20 cellular contexts compared by ENCODE assay signal in genomic region chr1:246254854-246255253, GRCh38.
"Had no signal": no experiment of that assay in that cellular context is flagged by ENCODE, and none has a peak within 500 bp of the region (broad histone marks: within the 10 kb centered on the region; RNA-seq: fewer than 3 reads in every experiment).

No MANE protein-coding gene starts in this region.

- FAIRE-seq: endothelial cell of umbilical vein had no signal

- DNase-seq: activated CD4-positive, alpha-beta T cell treated with anti-CD3 and anti-CD28 coated beads for 36 hours; activated CD4-positive, alpha-beta T cell treated with anti-CD3 and anti-CD28 coated beads, Interleukin-2, amount 50 U/mL, for 48 hours; activated naive CD8-positive, alpha-beta T cell treated with anti-CD3 and anti-CD28 coated beads, Interleukin-2, amount 10 ng/mL, durations not matched to agents 7 days and 5 days; amygdala; dermis blood vessel endothelial cell; effector memory CD4-positive, alpha-beta T cell; esophagus squamous epithelium; heart right ventricle; left ventricle myocardium inferior; mammary epithelial cell; midbrain; nephron progenitor cell; nucleus accumbens; posterior cingulate gyrus; sigmoid colon; spleen; stimulated activated naive B cell treated with anti-CD40 and anti-IgM and Interleukin-4, amounts not matched to agents 10 μg/mL and 1 μg/mL and 100 μg/mL, for 72 hours; upper lobe of right lung had no signal

- ATAC-seq: activated CD4-positive, alpha-beta T cell treated with anti-CD3 and anti-CD28 coated beads for 36 hours; heart right ventricle; stimulated activated naive B cell treated with anti-CD40 and anti-IgM and Interleukin-4, amounts not matched to agents 10 μg/mL and 1 μg/mL and 100 μg/mL, for 72 hours; upper lobe of right lung; WTC11 had no signal
